9 cellular contexts compared by ENCODE assay signal in genomic region chrX:154981116-154981411, GRCh38. TPM values are rescaled to one million over a fixed set of nuclear protein-coding genes. Genes with fewer than 3 reads are reported as not detected.
DNase-seq lines count a peak whose midpoint lies in the region; ATAC-seq and TF ChIP-seq lines count a peak whose summit lies in the region.
"Had no signal": no experiment of that assay in that cellular context is flagged by ENCODE, and none has a peak within 500 bp of the region (broad histone marks: within the 10 kb centered on the region; RNA-seq: fewer than 3 reads in every experiment).

No MANE protein-coding gene starts in this region.

- no peak overlapping the region for H3K27ac Mint-ChIP-seq in CD8-positive, alpha-beta T cell
- H3K27ac Mint-ChIP-seq in activated T-helper 2 cell treated with anti-CD3 and anti-CD28 coated beads, Interferon-gamma antibody, Interleukin-2, Interleukin-4, amounts not matched to agents 10 μg/mL and 5 μg/mL and 100 μg/mL, durations not matched to agents 14 hours and 24 hours and 36 hours: peak overlapping the region; percentile 17
- peak overlapping the region in 8 of 9 donors; percentile 73 to 96 (median 89) for H3K27ac Mint-ChIP-seq in naive thymus-derived CD4-positive, alpha-beta T cell

- H2BK120ac ChIP-seq in mesendoderm (ENCODE audit: low read depth, low read length): no peak overlapping the region

- H3K23ac ChIP-seq in mesendoderm (ENCODE audit: low read length): no peak overlapping the region

- peaks cover 4% of the 10 kb centered on the region for H3K4me1 ChIP-seq in CD8-positive, alpha-beta T cell (ENCODE audit: insufficient read depth, low read length)
- H3K4me1 ChIP-seq in naive thymus-derived CD4-positive, alpha-beta T cell (ENCODE audit: control insufficient read depth in 2 of 2, insufficient read depth in 2 of 2, low read length in 2 of 2): peaks cover 0 to 5% of the 10 kb centered on the region in 2 donors
- H3K4me1 ChIP-seq in mesendoderm (ENCODE audit: control insufficient read depth, low read depth, low read length): no peaks in the 10 kb centered on the region

- no peak overlapping the region for H2BK5ac ChIP-seq in mesendoderm (ENCODE audit: low read length)

- H3K4ac ChIP-seq in mesendoderm (ENCODE audit: low read depth, low read length): no peak overlapping the region

- H3K4me1 Mint-ChIP-seq in CD8-positive, alpha-beta T cell (ENCODE audit: low read depth): peaks cover 3% of the 10 kb centered on the region
- peaks cover 12% of the 10 kb centered on the region for H3K4me1 Mint-ChIP-seq in activated T-helper 2 cell treated with anti-CD3 and anti-CD28 coated beads, Interferon-gamma antibody, Interleukin-2, Interleukin-4, amounts not matched to agents 10 μg/mL and 5 μg/mL and 100 μg/mL, durations not matched to agents 14 hours and 24 hours and 36 hours (ENCODE audit: low read depth)
- peaks cover 0 to 16% (median 7%) of the 10 kb centered on the region in 7 donors for H3K4me1 Mint-ChIP-seq in naive thymus-derived CD4-positive, alpha-beta T cell

- H3K56ac ChIP-seq in mesendoderm (ENCODE audit: low read length): no peak overlapping the region

- H3K27me3 ChIP-seq in CD8-positive, alpha-beta T cell (ENCODE audit: insufficient read depth, low read length): no peaks in the 10 kb centered on the region
- H3K27me3 ChIP-seq in naive thymus-derived CD4-positive, alpha-beta T cell (ENCODE audit: control insufficient read depth in 2 of 2, insufficient read depth in 2 of 2, low read length in 2 of 2): no peaks in the 10 kb centered on the region
- H3K27me3 ChIP-seq in mesendoderm (ENCODE audit: insufficient read depth, low read length, poor library complexity): no peaks in the 10 kb centered on the region
- H3K27me3 ChIP-seq: spleen had no signal

- no peak for ATAC-seq in CD8-positive, alpha-beta T cell
- ATAC-seq in HG02840 (IDR thresholded peaks at IDR 0.05; ENCODE audit: low FRiP score, unreplicated experiment) (peak; percentile 29), GM18873 (IDR thresholded peaks at IDR 0.05; ENCODE audit: low FRiP score, unreplicated experiment) (no peak)
- ATAC-seq in naive thymus-derived CD4-positive, alpha-beta T cell: no peak

- H3K9me3 Mint-ChIP-seq in CD8-positive, alpha-beta T cell: no peaks in the 10 kb centered on the region
- peaks cover 9% of the 10 kb centered on the region for H3K9me3 Mint-ChIP-seq in activated T-helper 2 cell treated with anti-CD3 and anti-CD28 coated beads, Interferon-gamma antibody, Interleukin-2, Interleukin-4, amounts not matched to agents 10 μg/mL and 5 μg/mL and 100 μg/mL, durations not matched to agents 14 hours and 24 hours and 36 hours
- H3K9me3 Mint-ChIP-seq in naive thymus-derived CD4-positive, alpha-beta T cell: peaks cover 0 to 17% (median 7%) of the 10 kb centered on the region in 11 donors

- H3K27ac ChIP-seq in CD8-positive, alpha-beta T cell (ENCODE audit: low read depth, low read length): no peak overlapping the region
- H3K27ac ChIP-seq in naive thymus-derived CD4-positive, alpha-beta T cell (ENCODE audit: low read depth, low read length): no peak overlapping the region
- no peak overlapping the region for H3K27ac ChIP-seq in mesendoderm (ENCODE audit: low read depth, low read length)

- H4K8ac ChIP-seq in mesendoderm (ENCODE audit: low read depth, low read length): no peak overlapping the region

- no peaks in the 10 kb centered on the region for H3K79me1 ChIP-seq in mesendoderm (ENCODE audit: low read length)

- no peak overlapping the region for H2AK5ac ChIP-seq in mesendoderm (ENCODE audit: low read length)

- no peaks in the 10 kb centered on the region for H3K9me3 ChIP-seq in CD8-positive, alpha-beta T cell (ENCODE audit: low read length)
- H3K9me3 ChIP-seq in naive thymus-derived CD4-positive, alpha-beta T cell (ENCODE audit: control insufficient read depth in 2 of 3, low read length in 3 of 3): no peaks in the 10 kb centered on the region

- H3K36me3 Mint-ChIP-seq in CD8-positive, alpha-beta T cell: no peaks in the 10 kb centered on the region
- no peaks in the 10 kb centered on the region for H3K36me3 Mint-ChIP-seq in activated T-helper 2 cell treated with anti-CD3 and anti-CD28 coated beads, Interferon-gamma antibody, Interleukin-2, Interleukin-4, amounts not matched to agents 10 μg/mL and 5 μg/mL and 100 μg/mL, durations not matched to agents 14 hours and 24 hours and 36 hours (ENCODE audit: low read depth)
- peaks cover 0 to 2% (median 0%) of the 10 kb centered on the region in 5 donors for H3K36me3 Mint-ChIP-seq in naive thymus-derived CD4-positive, alpha-beta T cell

- H3K4me3 Mint-ChIP-seq in CD8-positive, alpha-beta T cell: peak overlapping the region; percentile 83
- H3K4me3 Mint-ChIP-seq in activated T-helper 2 cell treated with anti-CD3 and anti-CD28 coated beads, Interferon-gamma antibody, Interleukin-2, Interleukin-4, amounts not matched to agents 10 μg/mL and 5 μg/mL and 100 μg/mL, durations not matched to agents 14 hours and 24 hours and 36 hours (ENCODE audit: low read depth): no peak overlapping the region
- peak overlapping the region; percentile 53 to 93 (median 82) for H3K4me3 Mint-ChIP-seq in naive thymus-derived CD4-positive, alpha-beta T cell

- peak overlapping the region; percentile 46 for H3K4me3 ChIP-seq in CD8-positive, alpha-beta T cell (ENCODE audit: low read depth, low read length)
- H3K4me3 ChIP-seq in naive thymus-derived CD4-positive, alpha-beta T cell (ENCODE audit: low read length): peak overlapping the region; percentile 65
- H3K4me3 ChIP-seq in mesendoderm (ENCODE audit: low read length): no peak overlapping the region

- H3K9ac ChIP-seq in mesendoderm (ENCODE audit: low read length): no peak overlapping the region

- POLR2A ChIA-PET in CD8-positive, alpha-beta T cell (lab: Charles Lee): no interaction called here
- POLR2A ChIA-PET in naive thymus-derived CD4-positive, alpha-beta T cell (lab: Charles Lee): interaction anchor here (1.2 kb wide), 1 partner anchor 46 kb away, joined by 3 read pairs; the partner anchor contains the start of gene FUNDC2

- no CpG with 5 or more reads among the region's 6 CpGs for WGBS in mesendoderm (ENCODE audit: extremely low coverage, insufficient coverage, low lambda C conversion rate)

- no peaks in the 10 kb centered on the region for H3K79me2 ChIP-seq in mesendoderm (ENCODE audit: control insufficient read depth, insufficient read depth, low read length)

- H3K4me2 ChIP-seq in mesendoderm (ENCODE audit: low read length): no peak overlapping the region

- CTCF ChIA-PET in CD8-positive, alpha-beta T cell (lab: Charles Lee): no interaction called here
- CTCF ChIA-PET in naive thymus-derived CD4-positive, alpha-beta T cell (lab: Charles Lee): interaction anchor here (1.2 kb wide), 1 partner anchor 76 kb away, joined by 4 read pairs; no protein-coding TSS in a partner anchor

- intact Hi-C loops in CD8-positive, alpha-beta T cell (cut with DNase I, micrococcal nuclease): loop anchor here (1.0 to 10.0 kb wide), 10 partner anchors 46 to 841 kb away; partner anchors contain the start of genes VBP1 (in 2 of the 2), BRCC3 (in 1 of the 2), CMC4 (in 1 of the 2) and FUNDC2 (in 1 of the 2)
- intact Hi-C loops in activated T-helper 2 cell treated with anti-CD3 and anti-CD28 coated beads, Interferon-gamma antibody, Interleukin-2, Interleukin-4, amounts not matched to agents 10 μg/mL and 5 μg/mL and 100 μg/mL, durations not matched to agents 14 hours and 24 hours and 36 hours (cut with micrococcal nuclease): loop anchor here (1.0 to 10.0 kb wide), 7 partner anchors 46 to 844 kb away; partner anchors contain the start of genes BRCC3, CMC4, FUNDC2 and MTCP1
- intact Hi-C loops in naive thymus-derived CD4-positive, alpha-beta T cell (cut with micrococcal nuclease): loop anchor here (1.0 to 5.0 kb wide), 13 partner anchors 46 to 840 kb away; partner anchors contain the start of genes FUNDC2 (in 2 of the 2), BRCC3 (in 1 of the 2), CMC4 (in 1 of the 2) and MTCP1 (in 1 of the 2)

- no peaks in the 10 kb centered on the region for H3K27me3 Mint-ChIP-seq in CD8-positive, alpha-beta T cell (ENCODE audit: low read depth)
- H3K27me3 Mint-ChIP-seq in activated T-helper 2 cell treated with anti-CD3 and anti-CD28 coated beads, Interferon-gamma antibody, Interleukin-2, Interleukin-4, amounts not matched to agents 10 μg/mL and 5 μg/mL and 100 μg/mL, durations not matched to agents 14 hours and 24 hours and 36 hours (ENCODE audit: low read depth): no peaks in the 10 kb centered on the region
- H3K27me3 Mint-ChIP-seq in naive thymus-derived CD4-positive, alpha-beta T cell: no peaks in the 10 kb centered on the region

- no peak for DNase-seq in CD8-positive, alpha-beta T cell
- no peak for DNase-seq in activated T-helper 2 cell treated with anti-CD3 and anti-CD28 coated beads, Interferon-gamma antibody, Interleukin-2, Interleukin-4, amounts not matched to agents 10 μg/mL and 5 μg/mL and 100 μg/mL, durations not matched to agents 14 hours and 24 hours and 36 hours (ENCODE audit: low spot score)
- no peak for DNase-seq in naive thymus-derived CD4-positive, alpha-beta T cell
- no peak for DNase-seq in hippocampal formation (lab: John Stamatoyannopoulos, UW)
- DNase-seq in OCI-M1 (lab: John Stamatoyannopoulos, UW): no peak
- DNase-seq in mesendoderm: no peak

- no peak overlapping the region for H4K5ac ChIP-seq in mesendoderm (ENCODE audit: low read length)

- H3K36me3 ChIP-seq in CD8-positive, alpha-beta T cell (ENCODE audit: insufficient read depth, low read length): no peaks in the 10 kb centered on the region
- no peaks in the 10 kb centered on the region for H3K36me3 ChIP-seq in naive thymus-derived CD4-positive, alpha-beta T cell (ENCODE audit: control insufficient read depth in 2 of 3, insufficient read depth in 3 of 3, low read length in 3 of 3)
- H3K36me3 ChIP-seq in mesendoderm (ENCODE audit: control insufficient read depth, insufficient read depth, low read length): no peaks in the 10 kb centered on the region
- H3K36me3 ChIP-seq: spleen had no signal

- H3K18ac ChIP-seq in mesendoderm (ENCODE audit: low read length): no peak overlapping the region

- no peak overlapping the region for H2BK15ac ChIP-seq in mesendoderm (replicated peaks; ENCODE audit: low read depth)

- TF ChIP-seq CTCF in CD8-positive, alpha-beta T cell (IDR thresholded peaks at IDR 0.05): no peak

RNA-seq across cellular contexts. Expression of gene F8, which starts 41.5 kb away (rescaled TPM):
- total RNA-seq in CD8-positive, alpha-beta T cell: 1 to 10 TPM; 1.0 to 1.1 TPM
- 3.6 and 3.7 TPM in 2 replicates for total RNA-seq in activated T-helper 2 cell treated with anti-CD3 and anti-CD28 coated beads, Interferon-gamma antibody, Interleukin-2, Interleukin-4, amounts not matched to agents 10 μg/mL and 5 μg/mL and 100 μg/mL, durations not matched to agents 14 hours and 24 hours and 36 hours
- 1 to 10 TPM in 3 of 5 experiments, under 1 TPM in 2; 0.61 to 5.7 (median 1.1) TPM for total RNA-seq in naive thymus-derived CD4-positive, alpha-beta T cell
- polyA plus RNA-seq in naive thymus-derived CD4-positive, alpha-beta T cell: 1 to 10 TPM; 1.3 to 1.7 TPM
- 1.1 TPM for polyA plus RNA-seq in mesendoderm (2013, experiment 1 of 2)
- 1.3 TPM for polyA plus RNA-seq in mesendoderm (2013, experiment 2 of 2)

RNA-seq across cellular contexts. Expression of gene FUNDC2, which starts 45.6 kb away (rescaled TPM):
- 10 to 100 TPM; 46.5 to 50.8 TPM for total RNA-seq in CD8-positive, alpha-beta T cell
- 70.1 and 70.7 TPM in 2 replicates for total RNA-seq in activated T-helper 2 cell treated with anti-CD3 and anti-CD28 coated beads, Interferon-gamma antibody, Interleukin-2, Interleukin-4, amounts not matched to agents 10 μg/mL and 5 μg/mL and 100 μg/mL, durations not matched to agents 14 hours and 24 hours and 36 hours
- 10 to 100 TPM; 42.0 to 58.7 (median 50.1) TPM for total RNA-seq in naive thymus-derived CD4-positive, alpha-beta T cell
- 100 to 1,000 TPM; 160 to 184 TPM for polyA plus RNA-seq in naive thymus-derived CD4-positive, alpha-beta T cell
- 49.6 TPM for polyA plus RNA-seq in mesendoderm (2013, experiment 1 of 2)
- polyA plus RNA-seq in mesendoderm (2013, experiment 2 of 2): 49.6 TPM
